Comparison of ENCODE assay signal across 1 cellular context in genomic region chr19:46890423-46891170, GRCh38.
A peak's percentile ranks its signal among the peaks of the same experiment; 100 is the strongest.
TF ChIP-seq lines count a peak whose summit lies in the region.

No MANE protein-coding gene starts in this region.

TF ChIP-seq in HEK293, 187 proteins besides CTCF, POLR2A, EP300 and RAD21:
- TF ChIP-seq PRDM10 (tag by site-specific recombination; IDR thresholded peaks at IDR 0.05) (no peak), ZNF449 (tag by site-specific recombination; IDR thresholded peaks at IDR 0.05) (peak; percentile 53; the same call in 1 of the 2 replicates)
